ENCODE assay signal across 9 cellular contexts in the genomic region with DNA sequence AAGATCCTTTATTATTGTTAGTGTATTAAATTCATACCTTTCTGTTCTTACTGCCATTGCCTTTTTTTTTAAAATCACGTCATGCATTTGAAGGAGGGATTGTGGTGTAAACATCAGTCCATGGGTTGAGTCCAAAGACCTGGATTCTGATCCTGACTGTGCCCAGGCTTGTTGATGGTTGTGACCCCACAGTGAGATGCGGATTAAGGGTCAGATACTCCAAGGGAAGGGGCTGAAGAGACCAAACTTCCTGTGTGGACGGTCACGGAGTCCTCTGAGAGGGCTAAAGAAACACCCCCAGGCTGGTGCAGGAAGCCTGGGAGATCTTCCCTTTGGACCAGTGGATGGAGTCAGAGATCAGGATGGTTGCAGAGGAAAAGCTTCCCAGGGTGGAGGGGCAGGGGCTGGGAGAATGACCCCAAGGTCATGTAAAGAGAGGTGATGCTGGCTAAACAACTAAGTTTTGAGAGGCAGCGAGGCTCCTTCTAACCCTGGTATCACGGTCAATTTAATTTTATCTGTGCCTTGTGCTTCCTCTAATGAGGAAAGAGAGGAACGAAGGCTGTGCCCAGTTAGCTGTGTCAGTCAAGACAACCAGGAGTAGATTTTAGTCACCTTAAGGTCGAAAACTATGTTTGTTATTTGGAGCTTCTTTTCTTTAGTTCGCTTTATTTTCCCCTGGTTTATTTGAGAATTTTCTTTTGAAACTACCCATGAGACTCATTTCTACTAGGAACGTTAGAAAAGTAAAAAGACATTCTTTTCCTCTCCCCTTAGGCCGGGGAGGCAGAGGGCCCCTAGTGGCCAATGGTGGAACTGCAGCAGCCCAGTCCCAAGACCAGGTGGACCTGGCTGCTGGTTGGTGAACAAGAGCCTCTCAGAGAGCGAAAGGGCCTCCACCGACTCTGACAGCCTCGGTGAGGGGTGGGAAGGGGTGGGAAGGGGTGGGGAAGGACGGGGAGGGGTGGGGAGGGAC. TPM values are rescaled to one million over a fixed set of nuclear protein-coding genes. Genes with fewer than 3 reads are reported as not detected.
A peak's percentile ranks its signal among the peaks of the same experiment; 100 is the strongest.
DNase-seq lines count a peak whose midpoint lies in the region; ATAC-seq and TF ChIP-seq lines count a peak whose summit lies in the region.
"Had no signal": no experiment of that assay in that cellular context is flagged by ENCODE, and none has a peak within 500 bp of the region (broad histone marks: within the 10 kb centered on the region; RNA-seq: fewer than 3 reads in every experiment).

No MANE protein-coding gene starts in this region.

- peaks cover 10% of the 10 kb centered on the region for H3K4me1 Mint-ChIP-seq in T-helper 2 cell treated with Interferon-gamma antibody and Interleukin-4, amounts not matched to agents 5 μg/mL and 100 μg/mL, for 36 hours (ENCODE audit: low read depth)

- TF ChIP-seq POLR2A in gastrocnemius medialis (IDR thresholded peaks at IDR 0.05), result no peak

- ATAC-seq in HG02884 (IDR thresholded peaks at IDR 0.05; ENCODE audit: unreplicated experiment) (peak; percentile 91), right cardiac atrium (peak; percentile 93 to 94), gastrocnemius medialis (peak; percentile 65 to 76)

- H3K4me1 ChIP-seq in right cardiac atrium (ENCODE audit: control insufficient read depth, insufficient read depth, low read length) (no peaks in the 10 kb centered on the region), gastrocnemius medialis (no peaks in the 10 kb centered on the region)
- H3K4me1 ChIP-seq: BLaER1 had no signal

- intact Hi-C loops in right cardiac atrium (cut with DNase I), result no loop called here
- intact Hi-C loops in gastrocnemius medialis (cut with DNase I; ENCODE audit: low total_unique reads), result no loop called here

- H3K9me3 Mint-ChIP-seq in T-helper 2 cell treated with Interferon-gamma antibody and Interleukin-4, amounts not matched to agents 5 μg/mL and 100 μg/mL, for 36 hours, result no peaks in the 10 kb centered on the region

- H3K27ac Mint-ChIP-seq in T-helper 2 cell treated with Interferon-gamma antibody and Interleukin-4, amounts not matched to agents 5 μg/mL and 100 μg/mL, for 36 hours, result no peak overlapping the region

- peaks cover 10% of the 10 kb centered on the region for H3K27me3 Mint-ChIP-seq in T-helper 2 cell treated with Interferon-gamma antibody and Interleukin-4, amounts not matched to agents 5 μg/mL and 100 μg/mL, for 36 hours (ENCODE audit: low read depth)

- H3K9me3 ChIP-seq in right cardiac atrium (ENCODE audit: control insufficient read depth, low read length) (no peaks in the 10 kb centered on the region), gastrocnemius medialis (no peaks in the 10 kb centered on the region)
- H3K9me3 ChIP-seq: BLaER1 had no signal

- H3K4me3 Mint-ChIP-seq in T-helper 2 cell treated with Interferon-gamma antibody and Interleukin-4, amounts not matched to agents 5 μg/mL and 100 μg/mL, for 36 hours, result no peak overlapping the region

- H3K4me3 ChIP-seq in right cardiac atrium (ENCODE audit: low read length), result no peak overlapping the region
- no peak overlapping the region for H3K4me3 ChIP-seq in gastrocnemius medialis
- H3K4me3 ChIP-seq: BLaER1 had no signal

- no peak overlapping the region for H3K27ac ChIP-seq in right cardiac atrium (ENCODE audit: low read length)
- no peak overlapping the region for H3K27ac ChIP-seq in gastrocnemius medialis
- H3K27ac ChIP-seq: BLaER1 had no signal

- peak; percentile 74 to 97 (median 79) for TF ChIP-seq CTCF in gastrocnemius medialis (IDR thresholded peaks at IDR 0.05 in 4 of 5, conservative IDR thresholded peaks at IDR 0.05 in 1 of 5)

- in situ Hi-C loops in gastrocnemius medialis (cut with MboI; ENCODE audit: low sequenced_read_pairs in 4 of 4), result no loop called here

- no peaks in the 10 kb centered on the region for H3K36me3 ChIP-seq in gastrocnemius medialis
- H3K36me3 ChIP-seq: BLaER1 had no signal

- H3K36me3 Mint-ChIP-seq in T-helper 2 cell treated with Interferon-gamma antibody and Interleukin-4, amounts not matched to agents 5 μg/mL and 100 μg/mL, for 36 hours (ENCODE audit: low read depth), result no peaks in the 10 kb centered on the region

- DNase-seq in NCI-H1417 (lab: John Stamatoyannopoulos, UW) (peak; percentile 62 to 94 (median 73)), NCI-H1417 treated with DMSO at 0.1 percent for 48 hours (lab: John Stamatoyannopoulos, UW) (no peak), NCI-H1694 treated with DMSO at 0.1 percent for 48 hours (lab: John Stamatoyannopoulos, UW) (peak; percentile 77), amygdala (lab: John Stamatoyannopoulos, UW) (peak in 40 of 56 donors; percentile 9 to 84 (median 42)), right cardiac atrium (peak; percentile 86 to 94 (median 94)), gastrocnemius medialis (peak; percentile 45 to 65)
- peak; percentile 78 for DNase-seq in T-helper 2 cell treated with Interferon-gamma antibody and Interleukin-4, amounts not matched to agents 5 μg/mL and 100 μg/mL, for 36 hours (ENCODE audit: low spot score)

- no peaks in the 10 kb centered on the region for H3K27me3 ChIP-seq in right cardiac atrium (ENCODE audit: control insufficient read depth, insufficient read depth)
- no peaks in the 10 kb centered on the region for H3K27me3 ChIP-seq in gastrocnemius medialis
- H3K27me3 ChIP-seq: BLaER1 had no signal

- WGBS in right cardiac atrium, result 24% methylated on average over 14 of the region's 15 CpGs

RNA-seq across cellular contexts. Expression of gene GPR161, which starts 8.7 kb away (rescaled TPM):
- total RNA-seq in right cardiac atrium (1 to 10 TPM; 3.8 to 5.9 (median 4.9) TPM), gastrocnemius medialis (1 to 10 TPM in 1 of 4 donors, under 1 TPM in 3; 0.31 to 1.0 (median 0.86) TPM)
- polyA plus RNA-seq in right cardiac atrium, result 2.3 TPM

RNA-seq across cellular contexts. Expression of gene TIPRL, which starts 33.3 kb away (rescaled TPM):
- 10 to 100 TPM; 22.5 to 28.8 (median 26.4) TPM for total RNA-seq in right cardiac atrium
- 17.0 TPM for polyA plus RNA-seq in right cardiac atrium
- total RNA-seq in gastrocnemius medialis, result 10 to 100 TPM; 23.2 to 35.1 (median 27.1) TPM
